8 cellular contexts compared by ENCODE assay signal in genomic region chr5:78509884-78510769, GRCh38.
DNase-seq lines count a peak whose midpoint lies in the region; ATAC-seq and TF ChIP-seq lines count a peak whose summit lies in the region.

No MANE protein-coding gene starts in this region.

- H2AFZ ChIP-seq in KMS-11 (ENCODE audit: low read depth) = peak overlapping the region; percentile 76; the same call in 1 of the 2 replicates

- H3K4me3 Mint-ChIP-seq in naive thymus-derived CD8-positive, alpha-beta T cell = peak overlapping the region; percentile 73 to 93 (median 87)
- peak overlapping the region; percentile 79 for H3K4me3 Mint-ChIP-seq in type B pancreatic cell

- H4K20me1 ChIP-seq in KMS-11 (ENCODE audit: insufficient read depth) = no peaks in the 10 kb centered on the region

- H3K36me3 Mint-ChIP-seq in naive thymus-derived CD8-positive, alpha-beta T cell = no peaks in the 10 kb centered on the region
- peaks cover 19% of the 10 kb centered on the region for H3K36me3 Mint-ChIP-seq in type B pancreatic cell

- intact Hi-C loops in esophagus squamous epithelium (cut with DNase I) = no loop called here

- H3K4me1 Mint-ChIP-seq in naive thymus-derived CD8-positive, alpha-beta T cell = peaks cover 6 to 21% (median 15%) of the 10 kb centered on the region in 4 donors
- H3K4me1 Mint-ChIP-seq in type B pancreatic cell (ENCODE audit: unreplicated experiment) = peaks cover 64% of the 10 kb centered on the region

- TF ChIP-seq POLR2A in esophagus squamous epithelium (IDR thresholded peaks at IDR 0.05) = peak in 1 of 4 donors; percentile 35

- no peaks in the 10 kb centered on the region for H3K79me2 ChIP-seq in KMS-11 (ENCODE audit: insufficient read depth, low read depth)

- H3K27ac Mint-ChIP-seq in naive thymus-derived CD8-positive, alpha-beta T cell = peak overlapping the region in 1 of 10 donors; percentile 47
- H3K27ac Mint-ChIP-seq in type B pancreatic cell = peak overlapping the region; percentile 6

- peak overlapping the region; percentile 6; the same call in 1 of the 2 replicates for H3K9ac ChIP-seq in KMS-11

- peak; percentile 38 for DNase-seq in EL
- DNase-seq in activated T-cell treated with anti-CD3 and anti-CD28 coated beads for 48 hours (ENCODE audit: low read depth) = peak; percentile 33
- no peak for DNase-seq in esophagus squamous epithelium (lab: John Stamatoyannopoulos, UW)
- DNase-seq in naive thymus-derived CD8-positive, alpha-beta T cell = peak in 6 of 10 donors; percentile 10 to 30 (median 22)
- no peak for DNase-seq in type B pancreatic cell (ENCODE audit: extremely low spot score, unreplicated experiment)
- DNase-seq in NOMO-1 treated with dmso at 0.1 percent for 144 hours (lab: John Stamatoyannopoulos, UW; ENCODE audit: unreplicated experiment) = no peak

- no peak overlapping the region for H3K4me3 ChIP-seq in KMS-11 (IDR thresholded peaks at IDR 0.05; ENCODE audit: insufficient read depth, low read depth, low read length)
- H3K4me3 ChIP-seq in esophagus squamous epithelium = peak overlapping the region; percentile 25 to 63 (median 48)

- H3K4me1 ChIP-seq in KMS-11 (ENCODE audit: low read depth, poor library complexity, severe bottlenecking) = peaks cover 9% of the 10 kb centered on the region
- H3K4me1 ChIP-seq in esophagus squamous epithelium = peaks cover 21 to 51% (median 24%) of the 10 kb centered on the region in 3 donors

- peak; percentile 83 for ATAC-seq in GM21526 (IDR thresholded peaks at IDR 0.05; ENCODE audit: low FRiP score, unreplicated experiment)
- ATAC-seq in naive thymus-derived CD8-positive, alpha-beta T cell = peak; percentile 72 to 80

- H3K36me3 ChIP-seq in KMS-11 (ENCODE audit: insufficient read depth) = no peaks in the 10 kb centered on the region
- H3K36me3 ChIP-seq in esophagus squamous epithelium = no peaks in the 10 kb centered on the region

- 0 out of 2 replicates have a peak, but pooled peaks have one; percentile 26 for TF ChIP-seq CTCF in KMS-11 (conservative IDR thresholded peaks at IDR 0.05; ENCODE audit: low read depth, low read length)
- peak in 1 of 6 experiments; percentile 12 for TF ChIP-seq CTCF in esophagus squamous epithelium (IDR thresholded peaks at IDR 0.05)
- peak; percentile 33 for TF ChIP-seq CTCF in type B pancreatic cell (conservative IDR thresholded peaks at IDR 0.05)

- POLR2A ChIA-PET in naive thymus-derived CD8-positive, alpha-beta T cell (lab: Charles Lee) = no interaction called here

- peak overlapping the region; percentile 64 for H3K4me2 ChIP-seq in KMS-11

- H3K27ac ChIP-seq in KMS-11 = no peak overlapping the region
- peak overlapping the region; percentile 44 to 73 (median 64) for H3K27ac ChIP-seq in esophagus squamous epithelium

- H3K27me3 Mint-ChIP-seq in naive thymus-derived CD8-positive, alpha-beta T cell = peaks cover 25 to 67% (median 35%) of the 10 kb centered on the region in 5 donors
- peaks cover 7% of the 10 kb centered on the region for H3K27me3 Mint-ChIP-seq in type B pancreatic cell

- H3K27me3 ChIP-seq in KMS-11 (ENCODE audit: insufficient read depth, low read depth) (no peaks in the 10 kb centered on the region), esophagus squamous epithelium (peaks cover 0 to 19% (median 0%) of the 10 kb centered on the region in 4 donors)

- no peaks in the 10 kb centered on the region for H3K9me3 Mint-ChIP-seq in naive thymus-derived CD8-positive, alpha-beta T cell
- peaks cover 12% of the 10 kb centered on the region for H3K9me3 Mint-ChIP-seq in type B pancreatic cell

- 4 to 17% methylated on average over 11 to 17 of the region's 61 CpGs for WGBS in esophagus squamous epithelium, 2 donors

- H3K9me3 ChIP-seq in esophagus squamous epithelium = no peaks in the 10 kb centered on the region

Comparison
In these comparisons a context has a peak if more than half of its experiments do, and no peak if none do; other contexts are left out.
1. DNase-seq: peak in EL (single experiment), activated T-cell treated with anti-CD3 and anti-CD28 coated beads for 48 hours (single experiment) and naive thymus-derived CD8-positive, alpha-beta T cell (6 of 10); none in esophagus squamous epithelium (single experiment), type B pancreatic cell (single experiment) and NOMO-1 treated with dmso at 0.1 percent for 144 hours (single experiment).